8 cellular contexts compared by ENCODE assay signal in the genomic region with DNA sequence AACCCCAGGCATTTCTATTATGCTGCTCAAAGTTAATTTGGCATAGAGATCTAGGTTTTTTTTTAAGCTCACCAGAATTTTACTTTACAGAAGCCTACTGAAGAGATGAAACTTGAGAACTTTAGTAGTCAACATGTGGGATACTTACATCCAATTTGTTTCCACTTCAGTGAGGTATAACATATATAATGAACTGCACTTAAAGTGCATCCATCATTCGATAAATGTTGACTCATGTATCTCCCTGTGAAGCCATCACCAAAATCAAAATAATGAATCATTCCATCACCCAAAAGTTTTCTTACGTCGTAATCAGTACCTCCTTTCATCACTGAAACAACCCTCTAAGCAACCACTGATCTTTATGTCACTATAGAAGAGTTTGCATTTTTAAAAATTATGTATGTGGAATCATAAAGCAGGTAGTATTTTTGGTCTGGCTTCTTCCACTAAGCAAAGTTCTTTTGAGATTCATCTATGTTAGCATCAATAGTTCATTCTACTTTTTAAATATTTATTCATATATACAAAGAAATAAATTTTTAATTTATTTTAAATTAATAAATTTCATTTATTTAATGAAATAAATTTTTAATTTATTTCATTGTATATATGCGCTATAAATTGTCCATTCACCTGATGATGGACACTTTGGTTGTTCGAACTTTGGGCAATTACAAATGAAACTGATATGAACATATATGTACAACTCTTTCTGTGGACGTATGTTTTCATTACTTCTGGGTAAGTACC. TPM values are rescaled to one million over a fixed set of nuclear protein-coding genes. Genes with fewer than 3 reads are reported as not detected.
DNase-seq lines count a peak whose midpoint lies in the region; ATAC-seq and TF ChIP-seq lines count a peak whose summit lies in the region.

No MANE protein-coding gene starts in this region.

- DNase-seq in CD8-positive, alpha-beta memory T cell = no peak
- DNase-seq in NT2/D1 (ENCODE audit: low read depth, low spot score) (no peak), endodermal cell (no peak), osteoblast (ENCODE audit: insufficient read length, low spot score, missing footprints) (peak; percentile 35), SW 1271 (lab: John Stamatoyannopoulos, UW) (no peak), cerebellar cortex (ENCODE audit: low spot score) (no peak), superior temporal gyrus (ENCODE audit: extremely low spot score) (no peak)

- H3K9me3 Mint-ChIP-seq in CD8-positive, alpha-beta memory T cell = peaks cover 0 to 12% (median 7%) of the 10 kb centered on the region in 5 donors
- no peaks in the 10 kb centered on the region for H3K9me3 Mint-ChIP-seq in endodermal cell

- peaks cover 18 to 27% (median 20%) of the 10 kb centered on the region in 3 donors for H3K4me1 Mint-ChIP-seq in CD8-positive, alpha-beta memory T cell
- peaks cover 18% of the 10 kb centered on the region for H3K4me1 Mint-ChIP-seq in endodermal cell

- H3K4me3 ChIP-seq in CD8-positive, alpha-beta memory T cell (ENCODE audit: low read length) = peak overlapping the region; percentile 86
- H3K4me3 ChIP-seq in NT2/D1 (ENCODE audit: insufficient read length, low read depth) = peak overlapping the region; percentile 97
- H3K4me3 ChIP-seq in endodermal cell (ENCODE audit: low read length) = peak overlapping the region; percentile 93
- H3K4me3 ChIP-seq in osteoblast (ENCODE audit: insufficient read depth, low read length) = peak overlapping the region; percentile 82

- peak overlapping the region in 3 of 8 donors; percentile 10 to 56 (median 36) for H3K27ac Mint-ChIP-seq in CD8-positive, alpha-beta memory T cell
- H3K27ac Mint-ChIP-seq in endodermal cell = peak overlapping the region; percentile 33

- H3K27me3 Mint-ChIP-seq in CD8-positive, alpha-beta memory T cell = peaks cover 11 to 13% of the 10 kb centered on the region in 2 donors
- H3K27me3 Mint-ChIP-seq in endodermal cell (ENCODE audit: insufficient read depth) = peaks cover 11% of the 10 kb centered on the region

- no peaks in the 10 kb centered on the region for H3K36me3 ChIP-seq in CD8-positive, alpha-beta memory T cell (ENCODE audit: insufficient read depth, low read length)
- H3K36me3 ChIP-seq in NT2/D1 (ENCODE audit: insufficient read depth, insufficient read length, low read length) (no peaks in the 10 kb centered on the region), endodermal cell (ENCODE audit: control insufficient read depth, insufficient read depth, low read length) (no peaks in the 10 kb centered on the region), osteoblast (ENCODE audit: insufficient read depth, low read length) (no peaks in the 10 kb centered on the region)

- TF ChIP-seq CTCF in endodermal cell (conservative IDR thresholded peaks at IDR 0.05) (no peak), osteoblast (IDR thresholded peaks at IDR 0.05; ENCODE audit: extremely low read depth, low read depth, low read length) (no peak)

- H3K4me1 ChIP-seq in CD8-positive, alpha-beta memory T cell (ENCODE audit: insufficient read depth, low read length) = no peaks in the 10 kb centered on the region
- H3K4me1 ChIP-seq in NT2/D1 (ENCODE audit: insufficient read depth, insufficient read length) (no peaks in the 10 kb centered on the region), endodermal cell (ENCODE audit: control insufficient read depth, insufficient read depth, low read length) (no peaks in the 10 kb centered on the region), osteoblast (ENCODE audit: insufficient read depth, low read length) (peaks cover 6% of the 10 kb centered on the region)

- H2AFZ ChIP-seq in osteoblast (ENCODE audit: low read length) = peak overlapping the region; percentile 98

- H3K9ac ChIP-seq in NT2/D1 (ENCODE audit: insufficient read length, low read depth) (peak overlapping the region; percentile 95), endodermal cell (ENCODE audit: extremely low read depth, low read length, poor library complexity, severe bottlenecking) (peak overlapping the region; percentile 28)

- H3K4me3 Mint-ChIP-seq in CD8-positive, alpha-beta memory T cell = peak overlapping the region; percentile 84 to 96 (median 92)
- H3K4me3 Mint-ChIP-seq in endodermal cell = peak overlapping the region; percentile 89

- H3K9me3 ChIP-seq in CD8-positive, alpha-beta memory T cell (ENCODE audit: low read length) = no peaks in the 10 kb centered on the region
- H3K9me3 ChIP-seq in NT2/D1 (ENCODE audit: insufficient read depth, low read length) (no peaks in the 10 kb centered on the region), endodermal cell (ENCODE audit: control insufficient read depth, low read length) (no peaks in the 10 kb centered on the region), osteoblast (ENCODE audit: low read depth, low read length) (no peaks in the 10 kb centered on the region)

- no peak overlapping the region for H3K27ac ChIP-seq in CD8-positive, alpha-beta memory T cell (ENCODE audit: low read depth, low read length)
- H3K27ac ChIP-seq in endodermal cell (ENCODE audit: low read depth, low read length) (no peak overlapping the region), osteoblast (ENCODE audit: low read depth, low read length) (peak overlapping the region; percentile 32)

- WGBS in endodermal cell (ENCODE audit: insufficient coverage in 1 of 2, insufficient read length in 1 of 2), 2 experiments = 93 to 100% methylated on average over 2 to 6 of the region's 6 CpGs

- ATAC-seq in GM19324 (IDR thresholded peaks at IDR 0.05; ENCODE audit: low FRiP score, unreplicated experiment) = no peak

- H4K20me1 ChIP-seq in osteoblast (ENCODE audit: insufficient read depth, low read length) = no peaks in the 10 kb centered on the region

- POLR2A ChIA-PET in CD8-positive, alpha-beta memory T cell (lab: Charles Lee) = no interaction called here

- peaks cover 0 to 10% (median 0%) of the 10 kb centered on the region in 3 donors for H3K36me3 Mint-ChIP-seq in CD8-positive, alpha-beta memory T cell
- no peaks in the 10 kb centered on the region for H3K36me3 Mint-ChIP-seq in endodermal cell (ENCODE audit: low read depth)

- H3K27me3 ChIP-seq in CD8-positive, alpha-beta memory T cell (ENCODE audit: insufficient read depth, low read length, poor library complexity, severe bottlenecking) = no peaks in the 10 kb centered on the region
- H3K27me3 ChIP-seq in NT2/D1 (ENCODE audit: insufficient read depth, insufficient read length) (no peaks in the 10 kb centered on the region), endodermal cell (ENCODE audit: control insufficient read depth, insufficient read depth, low read length, poor library complexity, severe bottlenecking) (no peaks in the 10 kb centered on the region), osteoblast (ENCODE audit: insufficient read depth, low read length) (no peaks in the 10 kb centered on the region)

- H3K79me2 ChIP-seq in osteoblast (ENCODE audit: insufficient read depth, low read length) = peaks cover 6% of the 10 kb centered on the region

- CTCF ChIA-PET in CD8-positive, alpha-beta memory T cell (lab: Charles Lee) = interaction anchor here (1.0 to 1.8 kb wide), 4 partner anchors 10 to 14 kb away, joined by 3 to 7 read pairs (median 4); no protein-coding TSS in a partner anchor

- peak overlapping the region; percentile 99 for H3K4me2 ChIP-seq in osteoblast (ENCODE audit: insufficient read depth, low read length)

RNA-seq across cellular contexts. Expression of gene CPNE8, which starts 2.0 kb away (rescaled TPM):
- 1 to 10 TPM; 5.9 to 6.3 TPM for total RNA-seq in CD8-positive, alpha-beta memory T cell
- 2.1 TPM for polyA plus RNA-seq in CD8-positive, alpha-beta memory T cell
- total RNA-seq in endodermal cell (10 to 100 TPM in 1 of 2 donors, 1 to 10 TPM in 1; 8.7 to 18.0 TPM), osteoblast (20.6 and 23.9 TPM in 2 replicates)
- polyA plus RNA-seq in endodermal cell (2013, experiment 1 of 2) = 7.2 TPM
- 7.4 TPM for polyA plus RNA-seq in endodermal cell (2013, experiment 2 of 2)
